In genomic region chr9:4792572-4793411, GRCh38 we compare ENCODE assay signal across 1 cellular context.
TF ChIP-seq lines count a peak whose summit lies in the region.

Gene RCL1 (plus strand): TSS chr9:4792944. CDS start chr9:4793092, 148 bp downstream.

TF ChIP-seq in K562, 482 proteins besides CTCF, POLR2A, EP300 and RAD21 (continued from another document and continues in another):
- TF ChIP-seq USF2 (CRISPR knock-in tag; IDR thresholded peaks at IDR 0.05) (peak; percentile 59), ATF6 (CRISPR knock-in tag; IDR thresholded peaks at IDR 0.05) (no peak), ZNF124 (CRISPR knock-in tag; IDR thresholded peaks at IDR 0.05) (no peak), ZNF23 (CRISPR knock-in tag; IDR thresholded peaks at IDR 0.05) (no peak), ASH1L (IDR thresholded peaks at IDR 0.05; ENCODE audit: borderline replicate concordance, low read depth, partially characterized antibody) (peak; percentile 76), FOXJ2 (tag; IDR thresholded peaks at IDR 0.05) (no peak), BMI1 (IDR thresholded peaks at IDR 0.05; ENCODE audit: low read length) (no peak), PCBP1 (IDR thresholded peaks at IDR 0.05; ENCODE audit: low read depth, low read length, poor library complexity, severe bottlenecking) (no peak), NFRKB (IDR thresholded peaks at IDR 0.05; ENCODE audit: low read depth) (0 out of 2 replicates have a peak, but pooled peaks have one; percentile 24), BDP1 (IDR thresholded peaks at IDR 0.05; ENCODE audit: insufficient read depth, insufficient read length) (no peak), ZBTB17 (CRISPR knock-in tag; IDR thresholded peaks at IDR 0.05) (no peak), BRD9 (IDR thresholded peaks at IDR 0.05; ENCODE audit: low read depth, partially characterized antibody) (no peak), THRB (CRISPR knock-in tag; conservative IDR thresholded peaks at IDR 0.05) (no peak), HMG20A (CRISPR knock-in tag; conservative IDR thresholded peaks at IDR 0.05) (no peak), ZNF512 (tag; IDR thresholded peaks at IDR 0.05) (no peak), HDAC1 (IDR thresholded peaks at IDR 0.05) (peak; percentile 73 to 97; a peak in 3 of 4 replicates), MTA3 (IDR thresholded peaks at IDR 0.05; ENCODE audit: borderline replicate concordance) (0 out of 2 replicates have a peak, but pooled peaks have one; percentile 4), HES1 (IDR thresholded peaks at IDR 0.05; ENCODE audit: low read depth) (no peak), CBFA2T2 (conservative IDR thresholded peaks at IDR 0.05) (no peak), SOX6 (IDR thresholded peaks at IDR 0.05) (no peak), TSC22D4 (tag; IDR thresholded peaks at IDR 0.05) (no peak), TEAD4 (IDR thresholded peaks at IDR 0.05; ENCODE audit: low read length) (no peak), TEAD4 (CRISPR knock-in tag; IDR thresholded peaks at IDR 0.05; ENCODE audit: borderline replicate concordance) (no peak), HDAC3 (IDR thresholded peaks at IDR 0.05; ENCODE audit: borderline replicate concordance, partially characterized antibody) (no peak), REST (CRISPR knock-in tag; IDR thresholded peaks at IDR 0.05; ENCODE audit: low read depth) (no peak), BRD4 (IDR thresholded peaks at IDR 0.05) (no peak), DIDO1 (tag; IDR thresholded peaks at IDR 0.05; ENCODE audit: low read depth) (no peak), PBX2 (CRISPR knock-in tag; IDR thresholded peaks at IDR 0.05; ENCODE audit: low read depth) (no peak), PBX2 (tag; conservative IDR thresholded peaks at IDR 0.05; ENCODE audit: low read depth) (no peak), USF1 (CRISPR knock-in tag; IDR thresholded peaks at IDR 0.05) (peak; percentile 77), ZNF668 (CRISPR knock-in tag; IDR thresholded peaks at IDR 0.05) (no peak), MBD2 (IDR thresholded peaks at IDR 0.05; ENCODE audit: borderline replicate concordance, low read depth) (peak; percentile 82; the same call in 1 of the 2 replicates), KHSRP (IDR thresholded peaks at IDR 0.05) (no peak), SRSF3 (IDR thresholded peaks at IDR 0.05; ENCODE audit: insufficient read depth, low read length) (no peak), E2F1 (CRISPR knock-in tag; IDR thresholded peaks at IDR 0.05) (no peak), ZNF707 (CRISPR knock-in tag; conservative IDR thresholded peaks at IDR 0.05) (no peak), STAG1 (CRISPR knock-in tag; IDR thresholded peaks at IDR 0.05; ENCODE audit: borderline replicate concordance) (no peak), ATF3 (IDR thresholded peaks at IDR 0.05) (no peak), ATF3 (CRISPR knock-in tag; conservative IDR thresholded peaks at IDR 0.05) (no peak), CTCFL (IDR thresholded peaks at IDR 0.05; ENCODE audit: borderline replicate concordance, insufficient read depth, low read depth, low read length, poor library complexity, severe bottlenecking) (no peak), SMARCA5 (IDR thresholded peaks at IDR 0.05) (no peak), NRF1 (conservative IDR thresholded peaks at IDR 0.05 in 1 of 2, IDR thresholded peaks at IDR 0.05 in 1 of 2) (peak; percentile 79 to 83)
